Comparison of ENCODE assay signal across 12 cellular contexts in genomic region chr17:418421-418751, GRCh38. TPM values are rescaled to one million over a fixed set of nuclear protein-coding genes. Genes with fewer than 3 reads are reported as not detected.
DNase-seq lines count a peak whose midpoint lies in the region; ATAC-seq, FAIRE-seq and TF ChIP-seq lines count a peak whose summit lies in the region.
"Had no signal": no experiment of that assay in that cellular context is flagged by ENCODE, and none has a peak within 500 bp of the region (broad histone marks: within the 10 kb centered on the region; RNA-seq: fewer than 3 reads in every experiment).

No MANE protein-coding gene starts in this region.

- intact Hi-C loops in K562 (cut with micrococcal nuclease) = no loop called here

- H3K79me2 ChIP-seq in K562 (ENCODE audit: control insufficient read depth, insufficient read depth, low read length) (no peaks in the 10 kb centered on the region), neural progenitor cell (ENCODE audit: low read depth) (no peaks in the 10 kb centered on the region)

- no peaks in the 10 kb centered on the region for H4K20me1 ChIP-seq in K562 (replicated peaks; ENCODE audit: control insufficient read depth, insufficient read depth, low read length)
- H4K20me1 ChIP-seq in neural progenitor cell (ENCODE audit: low read depth) = no peaks in the 10 kb centered on the region

- H2AK5ac ChIP-seq in mesenchymal stem cell (ENCODE audit: low read length, severe bottlenecking) = no peak overlapping the region

- H3F3A ChIP-seq in neural progenitor cell (ENCODE audit: low read depth) = peaks cover 7% of the 10 kb centered on the region

- in situ Hi-C loops in K562 (cut with MboI) = no loop called here

- no peak overlapping the region for H2BK5ac ChIP-seq in mesenchymal stem cell (ENCODE audit: low read depth, low read length, poor library complexity, severe bottlenecking)

- FAIRE-seq in K562 (lab: Jason Lieb, UNC) = no peak

- H3K27ac ChIP-seq in K562 (ENCODE audit: extremely low read depth, low read depth, low read length) (no peak overlapping the region), neural progenitor cell (no peak overlapping the region), mesenchymal stem cell (ENCODE audit: low read length, poor library complexity, severe bottlenecking) (no peak overlapping the region)
- H3K27ac ChIP-seq: prostate gland had no signal

- H3K14ac ChIP-seq in mesenchymal stem cell (ENCODE audit: low read length in 2 of 2) = no peak overlapping the region

- H3K9ac ChIP-seq in K562 (ENCODE audit: insufficient read depth in 1 of 2, low read depth in 2 of 2, low read length in 2 of 2) (no peak overlapping the region), neural progenitor cell (no peak overlapping the region), mesenchymal stem cell (ENCODE audit: low read length) (no peak overlapping the region)

- H3K27me3 Mint-ChIP-seq in stimulated activated naive CD8-positive, alpha-beta T cell treated with anti-CD3 and anti-CD28 coated beads, Interleukin-15, Interleukin-2, amounts not matched to agents 100 ng/mL and 50 ng/mL, for 24 hours = peaks cover 3% of the 10 kb centered on the region
- peaks cover 5% of the 10 kb centered on the region for H3K27me3 Mint-ChIP-seq in neural progenitor cell (ENCODE audit: insufficient read depth, low read depth)

- no peak overlapping the region for H2BK15ac ChIP-seq in mesenchymal stem cell (ENCODE audit: low read depth, poor library complexity, severe bottlenecking)

- peaks cover 7% of the 10 kb centered on the region for H3K36me3 Mint-ChIP-seq in stimulated activated naive CD8-positive, alpha-beta T cell treated with anti-CD3 and anti-CD28 coated beads, Interleukin-15, Interleukin-2, amounts not matched to agents 100 ng/mL and 50 ng/mL, for 24 hours (ENCODE audit: low read depth)
- H3K36me3 Mint-ChIP-seq in neural progenitor cell = peaks cover 8% of the 10 kb centered on the region

- H2BK120ac ChIP-seq in mesenchymal stem cell (ENCODE audit: low read depth, low read length) = no peak overlapping the region

- H2AFZ ChIP-seq in K562 (ENCODE audit: low read depth, low read length) = no peak overlapping the region
- H2AFZ ChIP-seq in neural progenitor cell (replicated peaks) = no peak overlapping the region
- no peak overlapping the region for H2AFZ ChIP-seq in mesenchymal stem cell (ENCODE audit: low read depth, low read length)

- H3K9me1 ChIP-seq in K562 (ENCODE audit: control insufficient read depth, insufficient read depth, low read length) = no peaks in the 10 kb centered on the region

- H4K91ac ChIP-seq in mesenchymal stem cell (ENCODE audit: low read length) = no peak overlapping the region

- peaks cover 65% of the 10 kb centered on the region for H3K4me1 Mint-ChIP-seq in stimulated activated naive CD8-positive, alpha-beta T cell treated with anti-CD3 and anti-CD28 coated beads, Interleukin-15, Interleukin-2, amounts not matched to agents 100 ng/mL and 50 ng/mL, for 24 hours (ENCODE audit: low read depth)
- peaks cover 12% of the 10 kb centered on the region for H3K4me1 Mint-ChIP-seq in neural progenitor cell

- BruUV-seq in K562 (replicated peaks; lab: Mats Ljungman, UMichigan) = no TSS peak

- no peak overlapping the region for H3K18ac ChIP-seq in mesenchymal stem cell (ENCODE audit: low read depth in 1 of 2, low read length in 2 of 2)

- TF ChIP-seq EP300 in K562 (IDR thresholded peaks at IDR 0.05; ENCODE audit: low read length) = no peak

- H3K4me3 ChIP-seq in K562 = no peak overlapping the region
- no peak overlapping the region for H3K4me3 ChIP-seq in neural progenitor cell
- no peak overlapping the region for H3K4me3 ChIP-seq in mesenchymal stem cell (ENCODE audit: insufficient read depth in 1 of 2, low read depth in 1 of 2, low read length in 2 of 2)
- H3K4me3 ChIP-seq: prostate gland had no signal

- peak overlapping the region; percentile 94 for H3K27ac Mint-ChIP-seq in stimulated activated naive CD8-positive, alpha-beta T cell treated with anti-CD3 and anti-CD28 coated beads, Interleukin-15, Interleukin-2, amounts not matched to agents 100 ng/mL and 50 ng/mL, for 24 hours
- H3K27ac Mint-ChIP-seq in neural progenitor cell = no peak overlapping the region
- H3K27ac Mint-ChIP-seq: H9 had no signal

- H3K36me3 ChIP-seq in K562 (ENCODE audit: control insufficient read depth, insufficient read depth, low read length) = no peaks in the 10 kb centered on the region
- no peaks in the 10 kb centered on the region for H3K36me3 ChIP-seq in neural progenitor cell
- H3K36me3 ChIP-seq in mesenchymal stem cell (ENCODE audit: control insufficient read depth in 1 of 2, insufficient read depth in 2 of 2, low read depth in 1 of 2, low read length in 2 of 2) = peaks cover 9 to 10% of the 10 kb centered on the region in 2 experiments
- H3K36me3 ChIP-seq: prostate gland had no signal

- H3K27me3 ChIP-seq in K562 (ENCODE audit: control insufficient read depth in 2 of 2, insufficient read depth in 2 of 2, low read length in 2 of 2) (peaks cover 1 to 54% of the 10 kb centered on the region in 2 experiments; a peak in 2 of 5 replicates), neural progenitor cell (no peaks in the 10 kb centered on the region), mesenchymal stem cell (ENCODE audit: control insufficient read depth in 1 of 2, insufficient read depth in 1 of 2, low read length in 2 of 2) (no peaks in the 10 kb centered on the region)

- peak; percentile 49; the same call in 1 of the 3 replicates for ATAC-seq in K562

- CTCF ChIA-PET in K562 (lab: Yijun Ruan, JAX; ENCODE audit: low intra/inter-chr PET ratio) (no interaction called here), GM10248 (lab: Yijun Ruan, JAX) (interaction anchor here (0.6 kb wide), 1 partner anchor 9 kb away, joined by 3 read pairs; no protein-coding TSS in a partner anchor)

- no peak for TF ChIP-seq RAD21 in K562 (CRISPR knock-in tag; conservative IDR thresholded peaks at IDR 0.05 in 1 of 2, IDR thresholded peaks at IDR 0.05 in 1 of 2)

- no peak overlapping the region for H4K8ac ChIP-seq in mesenchymal stem cell (ENCODE audit: low read length)

- DNase-seq in activated T-cell treated with anti-CD3 and anti-CD28 coated beads, Interleukin-2, amount 50 U/mL, for 1 hour = peak; percentile 47
- DNase-seq in activated T-cell treated with anti-CD3 and anti-CD28 coated beads for 4 hours = no peak
- DNase-seq in activated CD4-positive, alpha-beta T cell treated with anti-CD3 and anti-CD28 coated beads, Interleukin-2, amount 50 U/mL, for 1 hour = peak; percentile 42
- no peak for DNase-seq in K562 (ENCODE audit: extremely low read depth in 1 of 4, low spot score in 3 of 4)
- DNase-seq in GM10248 (ENCODE audit: extremely low spot score) = no peak
- DNase-seq in neural progenitor cell (ENCODE audit: low spot score) = no peak
- DNase-seq in mesenchymal stem cell = no peak
- DNase-seq: H9, NCI-H345, SHP77 treated with DMSO at 0.1 percent for 48 hours had no signal

- no peak overlapping the region for H3K23ac ChIP-seq in mesenchymal stem cell (ENCODE audit: low read length in 2 of 2)

- H3K4me1 ChIP-seq in K562 (replicated peaks in 1 of 2; ENCODE audit: control insufficient read depth in 2 of 2, insufficient read depth in 2 of 2, low read length in 2 of 2) (peaks cover 0 to 7% of the 10 kb centered on the region in 2 experiments; a peak in 3 of 5 replicates), neural progenitor cell (peaks cover 9% of the 10 kb centered on the region), mesenchymal stem cell (ENCODE audit: control insufficient read depth, insufficient read depth, low read depth, low read length) (peaks cover 4% of the 10 kb centered on the region)
- H3K4me1 ChIP-seq: prostate gland had no signal

- H3K4me2 ChIP-seq in K562 (ENCODE audit: insufficient read depth, low read length) = no peak overlapping the region
- H3K4me2 ChIP-seq in neural progenitor cell = no peak overlapping the region
- H3K4me2 ChIP-seq in mesenchymal stem cell (ENCODE audit: low read length, poor library complexity, severe bottlenecking) = no peak overlapping the region

- H3K9me3 Mint-ChIP-seq in stimulated activated naive CD8-positive, alpha-beta T cell treated with anti-CD3 and anti-CD28 coated beads, Interleukin-15, Interleukin-2, amounts not matched to agents 100 ng/mL and 50 ng/mL, for 24 hours = no peaks in the 10 kb centered on the region
- no peaks in the 10 kb centered on the region for H3K9me3 Mint-ChIP-seq in neural progenitor cell
- H3K9me3 Mint-ChIP-seq: H9 had no signal

- H3K9me3 ChIP-seq in K562 (replicated peaks; ENCODE audit: control insufficient read depth, insufficient read depth, low read depth, low read length) (0 out of 2 replicates have a peak, but pooled peaks cover 2% of the 10 kb centered on the region), neural progenitor cell (ENCODE audit: low read depth) (no peaks in the 10 kb centered on the region), mesenchymal stem cell (ENCODE audit: control insufficient read depth, low read length) (no peaks in the 10 kb centered on the region)
- H3K9me3 ChIP-seq: prostate gland had no signal

- H3K79me1 ChIP-seq in mesenchymal stem cell (replicated peaks; ENCODE audit: low read length, poor library complexity, severe bottlenecking) = no peaks in the 10 kb centered on the region

- no peak overlapping the region for H3K4ac ChIP-seq in mesenchymal stem cell (ENCODE audit: low read depth in 1 of 2, low read length in 2 of 2)

- no peak for TF ChIP-seq CTCF in K562 (IDR thresholded peaks at IDR 0.05 in 2 of 3, conservative IDR thresholded peaks at IDR 0.05 in 1 of 3; ENCODE audit: insufficient read depth in 2 of 3, low read depth in 1 of 3, low read length in 3 of 3)
- no peak for TF ChIP-seq CTCF in GM10248 (IDR thresholded peaks at IDR 0.05; ENCODE audit: control extremely low read depth, extremely low read depth, low read depth, missing control alignments)
- no peak for TF ChIP-seq CTCF in neural progenitor cell (IDR thresholded peaks at IDR 0.05)

- H3K4me3 Mint-ChIP-seq in stimulated activated naive CD8-positive, alpha-beta T cell treated with anti-CD3 and anti-CD28 coated beads, Interleukin-15, Interleukin-2, amounts not matched to agents 100 ng/mL and 50 ng/mL, for 24 hours = no peak overlapping the region
- no peak overlapping the region for H3K4me3 Mint-ChIP-seq in neural progenitor cell
- H3K4me3 Mint-ChIP-seq: H9 had no signal

- TF ChIP-seq POLR2A in K562 (conservative IDR thresholded peaks at IDR 0.05) = no peak

- POLR2A ChIA-PET in K562 (lab: Yijun Ruan, JAX) = interaction anchor here (0.5 kb wide), 1 partner anchor 285 kb away, joined by 3 read pairs; no protein-coding TSS in a partner anchor
- POLR2A ChIA-PET in GM10248 (lab: Yijun Ruan, JAX) = no interaction called here

- H2BK12ac ChIP-seq in mesenchymal stem cell (ENCODE audit: low read length in 2 of 2) = no peak overlapping the region

- WGBS in K562 (ENCODE audit: insufficient coverage, low coverage, missing lambda C conversion rate) = 13% methylated on average over 5 of the region's 8 CpGs
- 93% methylated on average over 6 of the region's 8 CpGs for WGBS in mesenchymal stem cell

RNA-seq across cellular contexts. Expression of gene RFLNB, which starts 27.4 kb away (rescaled TPM):
- 1.3 and 1.9 TPM in 2 replicates for total RNA-seq in K562 (2011; cell fraction: chromatin; rRNA removed; ENCODE audit: low replicate concordance)
- 1.1 and 1.3 TPM in 2 replicates for total RNA-seq in K562 (2011; cell fraction: nucleolus; rRNA removed)
- 1.8 and 2.8 TPM in 2 replicates for total RNA-seq in K562 (2011; cell fraction: nucleoplasm; rRNA removed)
- total RNA-seq in K562 (2014; rRNA removed) (6.4 and 9.8 TPM in 2 replicates), K562 (2014; rRNA removed; fragmentation: Illumina TruSeq; extraction: Trizol) (5.6 and 5.9 TPM in 2 replicates), K562 (2015; rRNA removed; fragmentation: Illumina TruSeq; extraction: Trizol) (4.6 and 4.9 TPM in 2 replicates), K562 (2021) (8.8 and 10.0 TPM in 2 replicates), neural progenitor cell (ENCODE audit: low replicate concordance) (6.5 and 9.5 TPM in 2 replicates)
- polyA plus RNA-seq in K562 (2011; rRNA removed) (0.95 and 1.8 TPM in 2 replicates), K562 (2014; fragmentation: Illumina TruSeq; extraction: Trizol) (4.6 and 6.8 TPM in 2 replicates), K562 (2014; fragmentation: Nextera tagmentation; extraction: Ambion mirVana) (1 to 10 TPM in 1 of 2 experiments, under 1 TPM in 1; 0.92 to 1.1 TPM), K562 (2014; rRNA removed) (5.0 and 7.2 TPM in 2 replicates)
- polyA plus RNA-seq in K562 (2011; cell fraction: cytosol; rRNA removed) = 1.1 and 2.8 TPM in 2 replicates
- polyA plus RNA-seq in K562 (2011; cell fraction: nucleus; rRNA removed) = 0.52 and 1.4 TPM in 2 replicates
- 5.3 and 7.7 TPM in 2 replicates for polyA plus RNA-seq in K562 (2012)
- 0.54 and 1.3 TPM in 2 replicates for polyA minus RNA-seq in K562 (2011; rRNA and poly(A)+ RNA removed)
- polyA minus RNA-seq in K562 (2011; cell fraction: cytosol; rRNA and poly(A)+ RNA removed) = 1.5 and 1.9 TPM in 2 replicates
- polyA minus RNA-seq in K562 (2011; cell fraction: nucleus; rRNA and poly(A)+ RNA removed) = 0.27 and 0.33 TPM in 2 replicates
- 42.1 TPM for polyA plus RNA-seq in mesenchymal stem cell (2013, experiment 1 of 2)
- polyA plus RNA-seq in mesenchymal stem cell (2013, experiment 2 of 2) = 43.8 TPM

Comparison
In these comparisons a context has a peak if more than half of its experiments do, and no peak if none do; other contexts are left out.
1. DNase-seq: peak in activated T-cell treated with anti-CD3 and anti-CD28 coated beads, Interleukin-2, amount 50 U/mL, for 1 hour (single experiment) and activated CD4-positive, alpha-beta T cell treated with anti-CD3 and anti-CD28 coated beads, Interleukin-2, amount 50 U/mL, for 1 hour (single experiment); none in activated T-cell treated with anti-CD3 and anti-CD28 coated beads for 4 hours (single experiment), K562 (0 of 4), GM10248 (single experiment), neural progenitor cell (single experiment) and mesenchymal stem cell (single experiment).